In the genomic region with DNA sequence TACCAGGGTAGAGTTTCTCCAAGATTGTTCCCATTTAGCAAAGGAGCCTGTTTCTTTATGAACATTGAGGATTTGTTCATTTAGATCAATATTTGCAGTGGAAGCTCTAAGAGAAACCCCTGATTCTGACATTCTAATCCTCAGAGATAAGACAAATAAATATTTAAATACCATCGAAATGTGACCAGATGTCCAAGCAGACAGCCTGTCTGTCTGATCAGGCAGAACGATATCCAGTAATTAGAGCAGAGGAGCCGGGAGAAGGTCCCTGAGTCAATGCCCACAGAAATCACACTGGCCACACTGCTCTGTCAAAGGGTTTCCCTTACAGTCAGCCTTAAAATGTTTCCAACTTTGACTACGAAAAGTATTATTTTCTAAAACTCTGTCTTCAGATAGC, we compare ENCODE assay signal across 14 cellular contexts.
"Had no signal": no experiment of that assay in that cellular context is flagged by ENCODE, and none has a peak within 500 bp of the region (broad histone marks: within the 10 kb centered on the region; RNA-seq: fewer than 3 reads in every experiment).

No MANE protein-coding gene starts in this region.

- H3K36me3 Mint-ChIP-seq: naive B cell had no signal

- DNase-seq: dermis blood vessel endothelial cell; erythroblast; foreskin keratinocyte; mesendoderm; naive B cell; occipital lobe; pancreas; right cardiac atrium; stimulated activated CD4-positive, alpha-beta T cell treated with anti-CD3 and anti-CD28 coated beads, Interleukin-2, amount 100 ng/mL, for 48 hours; stimulated activated naive CD4-positive, alpha-beta T cell treated with Interleukin-2 at 50 U/mL for 16 hours; trophoblast cell had no signal

- H3K4me3 Mint-ChIP-seq: naive B cell, nephron had no signal

- H3K36me3 ChIP-seq: pancreas had no signal

- H3K27me3 ChIP-seq: pancreas had no signal

- H3K27ac Mint-ChIP-seq: nephron, progenitor cell of endocrine pancreas had no signal

- H3K4me2 ChIP-seq: smooth muscle cell had no signal

- H3K4me1 ChIP-seq: foreskin keratinocyte had no signal

- H3K9me3 ChIP-seq: pancreas had no signal

- H3K4me3 ChIP-seq: pancreas, smooth muscle cell had no signal

- H3K27ac ChIP-seq: foreskin keratinocyte, pancreas had no signal

- H3K9me3 Mint-ChIP-seq: naive B cell, nephron had no signal

- H3K4me1 Mint-ChIP-seq: naive B cell, nephron had no signal

- H3K27me3 Mint-ChIP-seq: naive B cell had no signal
